Comparison of ENCODE assay signal across 17 cellular contexts in genomic region chr21:33908760-33909159, GRCh38. TPM values are rescaled to one million over a fixed set of nuclear protein-coding genes. Genes with fewer than 3 reads are reported as not detected.
DNase-seq lines count a peak whose midpoint lies in the region; ATAC-seq lines count a peak whose summit lies in the region.
"Had no signal": no experiment of that assay in that cellular context is flagged by ENCODE, and none has a peak within 500 bp of the region (broad histone marks: within the 10 kb centered on the region; RNA-seq: fewer than 3 reads in every experiment).

No MANE protein-coding gene starts in this region.

- H3K27ac ChIP-seq in SJCRH30: no peak overlapping the region
- H3K27ac ChIP-seq: 22Rv1 had no signal

- H3K4me3 Mint-ChIP-seq in activated naive CD4-positive, alpha-beta T cell treated with anti-CD3 and anti-CD28 coated beads for 36 hours: no peak overlapping the region
- H3K4me3 Mint-ChIP-seq: B cell; CD4-positive, CD25-positive, alpha-beta regulatory T cell had no signal

- H3K4me1 ChIP-seq in SJCRH30: no peaks in the 10 kb centered on the region; the same call in 1 of the 2 replicates

- peak; percentile 53 to 85 for ATAC-seq in activated CD4-positive, CD25-positive, alpha-beta regulatory T cell treated with anti-CD3 and anti-CD28 coated beads, Interleukin-2, amount 50 U/mL, for 24 hours

- no peak overlapping the region for H3K4me3 ChIP-seq in SJCRH30

- no peak for DNase-seq in activated CD4-positive, CD25-positive, alpha-beta regulatory T cell treated with anti-CD3 and anti-CD28 coated beads, Interleukin-2, amount 50 U/mL, for 72 hours
- DNase-seq in activated naive CD4-positive, alpha-beta T cell treated with Interleukin-2 at 50 U/mL for 16 hours: peak; percentile 45
- DNase-seq in activated naive CD4-positive, alpha-beta T cell treated with anti-CD3 and anti-CD28 coated beads for 36 hours: no peak
- DNase-seq in activated T-cell treated with anti-CD3 and anti-CD28 coated beads, Interleukin-2, amount 50 U/mL, for 48 hours: peak; percentile 68 to 72
- DNase-seq in stimulated activated CD8-positive, alpha-beta memory T cell treated with anti-CD3 and anti-CD28 coated beads, Interleukin-4, amount 100 ng/mL, for 48 hours: peak; percentile 66
- DNase-seq in NCI-H345 (lab: John Stamatoyannopoulos, UW) (no peak), SJCRH30 (no peak)
- DNase-seq: CD4-positive, CD25-positive, alpha-beta regulatory T cell; EL; NCI-H1417; NCI-H187 treated with DMSO at 0.1 percent for 48 hours; NCI-H446; NCI-H69; NK-92 treated with Interleukin-12 subunit alpha and Interleukin-12 subunit beta, amount 100 ng/mL, for 24 hours had no signal

- intact Hi-C loops in activated naive CD4-positive, alpha-beta T cell treated with anti-CD3 and anti-CD28 coated beads for 36 hours (cut with micrococcal nuclease): no loop called here

- H3K36me3 Mint-ChIP-seq in activated naive CD4-positive, alpha-beta T cell treated with anti-CD3 and anti-CD28 coated beads for 36 hours (ENCODE audit: low read depth): peaks cover 45% of the 10 kb centered on the region

- H3K4me1 Mint-ChIP-seq in activated naive CD4-positive, alpha-beta T cell treated with anti-CD3 and anti-CD28 coated beads for 36 hours (ENCODE audit: low read depth): peaks cover 17% of the 10 kb centered on the region

- H3K27me3 ChIP-seq in SJCRH30: no peaks in the 10 kb centered on the region

- H3K27ac Mint-ChIP-seq in activated naive CD4-positive, alpha-beta T cell treated with anti-CD3 and anti-CD28 coated beads for 36 hours: no peak overlapping the region
- H3K27ac Mint-ChIP-seq: B cell had no signal

- CTCF ChIA-PET in activated naive CD4-positive, alpha-beta T cell treated with anti-CD3 and anti-CD28 coated beads for 36 hours (lab: Charles Lee): no interaction called here

- H3K27me3 Mint-ChIP-seq in activated naive CD4-positive, alpha-beta T cell treated with anti-CD3 and anti-CD28 coated beads for 36 hours (ENCODE audit: low read depth): no peaks in the 10 kb centered on the region
- H3K27me3 Mint-ChIP-seq: B cell; CD4-positive, CD25-positive, alpha-beta regulatory T cell had no signal

- no peaks in the 10 kb centered on the region for H3K9me3 ChIP-seq in SJCRH30 (replicated peaks)

- H3K36me3 ChIP-seq in SJCRH30: peaks cover 89% of the 10 kb centered on the region

- no peaks in the 10 kb centered on the region for H3K9me3 Mint-ChIP-seq in activated naive CD4-positive, alpha-beta T cell treated with anti-CD3 and anti-CD28 coated beads for 36 hours
- H3K9me3 Mint-ChIP-seq: CD4-positive, CD25-positive, alpha-beta regulatory T cell had no signal

RNA-seq across cellular contexts. Expression of gene ATP5PO, which starts 6.8 kb away (rescaled TPM):
- 100 to 1,000 TPM; 230 TPM for total RNA-seq in activated naive CD4-positive, alpha-beta T cell treated with anti-CD3 and anti-CD28 coated beads for 36 hours
- 307 and 349 TPM in 2 replicates for total RNA-seq in SJCRH30 (2014; rRNA removed; shearing (Covaris generic))

Comparison
In these comparisons a context has a peak if more than half of its experiments do, and no peak if none do; other contexts are left out.
1. DNase-seq: peak in activated naive CD4-positive, alpha-beta T cell treated with Interleukin-2 at 50 U/mL for 16 hours (single experiment), activated T-cell treated with anti-CD3 and anti-CD28 coated beads, Interleukin-2, amount 50 U/mL, for 48 hours (2 of 2) and stimulated activated CD8-positive, alpha-beta memory T cell treated with anti-CD3 and anti-CD28 coated beads, Interleukin-4, amount 100 ng/mL, for 48 hours (single experiment); none in activated CD4-positive, CD25-positive, alpha-beta regulatory T cell treated with anti-CD3 and anti-CD28 coated beads, Interleukin-2, amount 50 U/mL, for 72 hours (single experiment), activated naive CD4-positive, alpha-beta T cell treated with anti-CD3 and anti-CD28 coated beads for 36 hours (single experiment), NCI-H345 (single experiment) and SJCRH30 (0 of 2).